8 cellular contexts compared by ENCODE assay signal in the genomic region with DNA sequence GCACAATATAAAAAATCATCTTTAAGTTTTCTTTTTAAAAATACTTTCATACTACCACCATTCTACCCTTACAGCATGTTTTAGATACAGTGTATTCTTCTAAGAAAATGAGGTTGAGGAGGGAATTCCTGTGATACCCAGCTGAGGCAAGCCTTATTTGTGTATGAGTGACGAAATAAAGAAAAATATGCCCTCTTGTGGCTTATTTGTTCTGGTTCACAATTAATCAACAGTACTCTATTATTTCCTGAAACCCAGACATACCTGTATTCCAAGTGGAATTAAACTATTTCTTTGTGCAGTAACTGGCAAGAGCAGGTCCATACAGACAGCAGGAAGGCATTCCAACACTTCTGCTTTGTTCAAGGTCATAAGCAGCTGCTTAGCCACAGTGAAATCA.
A peak's percentile ranks its signal among the peaks of the same experiment; 100 is the strongest.
DNase-seq lines count a peak whose midpoint lies in the region; ATAC-seq, FAIRE-seq and TF ChIP-seq lines count a peak whose summit lies in the region.

No MANE protein-coding gene starts in this region.

- CTCF ChIA-PET in activated naive CD4-positive, alpha-beta T cell treated with anti-CD3 and anti-CD28 coated beads, Interleukin-2, amount 10 ng/mL, durations not matched to agents 7 days and 5 days (lab: Charles Lee): no interaction called here

- peaks cover 14% of the 10 kb centered on the region for H3K27me3 Mint-ChIP-seq in activated naive CD4-positive, alpha-beta T cell treated with anti-CD3 and anti-CD28 coated beads, Interleukin-2, amount 10 ng/mL, durations not matched to agents 7 days and 5 days

- H3K27ac ChIP-seq in VCaP: no peak overlapping the region

- no peak overlapping the region for H3K4me3 ChIP-seq in AG10803 (ENCODE audit: low read length)

- H3K9me3 Mint-ChIP-seq in activated naive CD4-positive, alpha-beta T cell treated with anti-CD3 and anti-CD28 coated beads, Interleukin-2, amount 10 ng/mL, durations not matched to agents 7 days and 5 days: no peaks in the 10 kb centered on the region

- no peak overlapping the region for H3K27ac Mint-ChIP-seq in activated naive CD4-positive, alpha-beta T cell treated with anti-CD3 and anti-CD28 coated beads, Interleukin-2, amount 10 ng/mL, durations not matched to agents 7 days and 5 days

- H3K36me3 Mint-ChIP-seq in activated naive CD4-positive, alpha-beta T cell treated with anti-CD3 and anti-CD28 coated beads, Interleukin-2, amount 10 ng/mL, durations not matched to agents 7 days and 5 days: no peaks in the 10 kb centered on the region

- TF ChIP-seq CTCF in AG10803 (conservative IDR thresholded peaks at IDR 0.05; ENCODE audit: low read length) (peak; percentile 58), VCaP (conservative IDR thresholded peaks at IDR 0.05) (peak; percentile 65)

- ATAC-seq in GM18517 (IDR thresholded peaks at IDR 0.05; ENCODE audit: unreplicated experiment): no peak

- FAIRE-seq in HTR-8/SVneo (lab: Jason Lieb, UNC): no peak

- no peaks in the 10 kb centered on the region for H3K4me1 Mint-ChIP-seq in activated naive CD4-positive, alpha-beta T cell treated with anti-CD3 and anti-CD28 coated beads, Interleukin-2, amount 10 ng/mL, durations not matched to agents 7 days and 5 days

- H3K4me3 Mint-ChIP-seq in activated naive CD4-positive, alpha-beta T cell treated with anti-CD3 and anti-CD28 coated beads, Interleukin-2, amount 10 ng/mL, durations not matched to agents 7 days and 5 days: no peak overlapping the region

- DNase-seq in AG10803 (ENCODE audit: low read depth) (peak; percentile 40), HTR-8/SVneo (ENCODE audit: insufficient read length, low spot score) (peak; percentile 14), iris pigment epithelial cell (ENCODE audit: low read depth) (peak; percentile 31), midbrain (lab: John Stamatoyannopoulos, UW) (no peak), DMS79 (lab: John Stamatoyannopoulos, UW) (no peak)
- no peak for DNase-seq in activated naive CD4-positive, alpha-beta T cell treated with anti-CD3 and anti-CD28 coated beads, Interleukin-2, amount 10 ng/mL, durations not matched to agents 7 days and 5 days

Comparison
In these comparisons a context has a peak if more than half of its experiments do, and no peak if none do; other contexts are left out.
1. DNase-seq: peak in AG10803 (single experiment), HTR-8/SVneo (single experiment) and iris pigment epithelial cell (single experiment); none in midbrain (single experiment), activated naive CD4-positive, alpha-beta T cell treated with anti-CD3 and anti-CD28 coated beads, Interleukin-2, amount 10 ng/mL, durations not matched to agents 7 days and 5 days (single experiment) and DMS79 (single experiment).